ENCODE assay signal across 14 cellular contexts in the genomic region with DNA sequence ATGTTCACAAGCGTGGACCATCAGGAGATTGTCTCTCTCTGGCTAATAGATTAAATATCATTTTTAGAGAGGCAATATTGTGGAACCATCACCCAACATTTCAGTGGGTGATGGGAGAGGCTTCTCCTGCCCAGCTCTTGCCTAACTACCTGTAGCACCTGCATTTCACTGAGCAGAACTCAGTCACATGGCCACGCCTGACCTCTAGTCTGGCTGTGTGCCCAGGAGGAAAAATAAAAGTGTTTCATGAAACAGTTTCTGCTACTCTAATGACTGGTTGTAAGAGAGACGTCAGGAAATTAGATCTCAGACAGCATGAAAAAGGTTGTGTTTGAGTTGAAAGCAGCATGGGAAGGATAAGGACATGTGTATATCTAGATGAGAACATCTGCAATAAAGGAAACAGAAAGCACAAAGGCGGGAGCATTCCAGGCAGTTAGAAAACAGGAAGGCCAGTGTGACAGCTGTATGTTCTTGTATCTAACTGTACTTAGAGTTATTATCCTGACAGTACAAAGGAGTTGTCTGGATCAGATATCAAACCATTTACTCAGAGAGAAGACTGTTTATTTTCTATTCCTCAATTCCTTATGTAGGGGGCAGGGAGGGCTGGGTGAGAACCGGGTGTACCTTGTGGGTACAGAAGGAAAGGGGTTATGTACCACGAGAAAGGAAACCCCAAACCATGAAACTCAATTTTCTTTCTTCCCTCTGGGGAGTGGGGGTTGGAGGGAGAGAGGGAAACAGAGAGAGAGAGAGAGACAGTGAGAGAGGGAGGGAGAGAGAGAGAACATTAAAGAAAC.
DNase-seq lines count a peak whose midpoint lies in the region; ATAC-seq and TF ChIP-seq lines count a peak whose summit lies in the region.
"Had no signal": no experiment of that assay in that cellular context is flagged by ENCODE, and none has a peak within 500 bp of the region (broad histone marks: within the 10 kb centered on the region; RNA-seq: fewer than 3 reads in every experiment).

No MANE protein-coding gene starts in this region.

- H3K27me3 ChIP-seq in ACC112 (ENCODE audit: insufficient read depth, low read length) (no peaks in the 10 kb centered on the region), MM.1S (replicated peaks; ENCODE audit: insufficient read depth, low read length) (no peaks in the 10 kb centered on the region), PC-3 (ENCODE audit: low read length) (no peaks in the 10 kb centered on the region), hepatocyte (no peaks in the 10 kb centered on the region), osteoblast (ENCODE audit: insufficient read depth, low read length) (no peaks in the 10 kb centered on the region)

- H3K36me3 ChIP-seq in ACC112 (ENCODE audit: insufficient read depth, low read length) (no peaks in the 10 kb centered on the region), MM.1S (replicated peaks; ENCODE audit: insufficient read depth, low read length) (no peaks in the 10 kb centered on the region), PC-3 (ENCODE audit: low read depth, low read length) (no peaks in the 10 kb centered on the region), hepatocyte (replicated peaks; ENCODE audit: insufficient read depth, low read depth) (no peaks in the 10 kb centered on the region), osteoblast (ENCODE audit: insufficient read depth, low read length) (no peaks in the 10 kb centered on the region)
- H3K36me3 ChIP-seq: thoracic aorta had no signal

- H3K27ac ChIP-seq in ACC112 (ENCODE audit: low read depth, low read length) (no peak overlapping the region), MM.1S (ENCODE audit: low read length) (peak overlapping the region; percentile 36; the same call in 1 of the 2 replicates), PC-3 (ENCODE audit: low read length) (no peak overlapping the region), hepatocyte (no peak overlapping the region), osteoblast (ENCODE audit: low read depth, low read length) (no peak overlapping the region)
- H3K27ac ChIP-seq: thoracic aorta had no signal

- intact Hi-C loops in PC-3 (cut with micrococcal nuclease), result no loop called here

- TF ChIP-seq CTCF in MM.1S (IDR thresholded peaks at IDR 0.05; ENCODE audit: low read length) (no peak), PC-3 (conservative IDR thresholded peaks at IDR 0.05; ENCODE audit: low read depth, low read length) (no peak), hepatocyte (IDR thresholded peaks at IDR 0.05; ENCODE audit: poor library complexity) (no peak), osteoblast (IDR thresholded peaks at IDR 0.05; ENCODE audit: extremely low read depth, low read depth, low read length) (no peak)

- H3K4me2 ChIP-seq in MM.1S (ENCODE audit: low read depth, low read length), result peak overlapping the region; percentile 48
- H3K4me2 ChIP-seq in PC-3 (ENCODE audit: low read length), result no peak overlapping the region
- H3K4me2 ChIP-seq in hepatocyte, result no peak overlapping the region
- H3K4me2 ChIP-seq in osteoblast (ENCODE audit: insufficient read depth, low read length), result no peak overlapping the region

- H3K79me2 ChIP-seq in ACC112 (ENCODE audit: control insufficient read depth, insufficient read depth, low read length, unreplicated experiment), result no peaks in the 10 kb centered on the region
- no peaks in the 10 kb centered on the region for H3K79me2 ChIP-seq in MM.1S (ENCODE audit: low read length)
- no peaks in the 10 kb centered on the region for H3K79me2 ChIP-seq in PC-3 (ENCODE audit: low read length)
- no peaks in the 10 kb centered on the region for H3K79me2 ChIP-seq in hepatocyte
- H3K79me2 ChIP-seq in osteoblast (ENCODE audit: insufficient read depth, low read length), result no peaks in the 10 kb centered on the region

- H3K9ac ChIP-seq in MM.1S (ENCODE audit: low read length) (no peak overlapping the region), PC-3 (ENCODE audit: low read length) (no peak overlapping the region)

- ATAC-seq in PC-3 (no peak; the same call in 1 of the 2 replicates), HG03571 (IDR thresholded peaks at IDR 0.05; ENCODE audit: unreplicated experiment) (no peak), HG02973 (IDR thresholded peaks at IDR 0.05; ENCODE audit: unreplicated experiment) (no peak)
- ATAC-seq: esophagus mucosa had no signal

- 0 out of 2 replicates have a peak, but pooled peaks cover 6% of the 10 kb centered on the region for H3F3A ChIP-seq in MM.1S (ENCODE audit: insufficient read depth, low read length)
- no peaks in the 10 kb centered on the region for H3F3A ChIP-seq in PC-3 (ENCODE audit: low read length, unreplicated experiment)

- H3K4me3 ChIP-seq in ACC112 (ENCODE audit: low read depth, low read length) (no peak overlapping the region), MM.1S (ENCODE audit: low read length) (peak overlapping the region; percentile 2; the same call in 1 of the 2 replicates), PC-3 (ENCODE audit: low read length) (no peak overlapping the region), hepatocyte (no peak overlapping the region), osteoblast (ENCODE audit: insufficient read depth, low read length) (no peak overlapping the region)
- H3K4me3 ChIP-seq: thoracic aorta had no signal

- peak overlapping the region; percentile 36 for H2AFZ ChIP-seq in ACC112 (ENCODE audit: low read length, unreplicated experiment)
- peak overlapping the region; percentile 28; the same call in 1 of the 2 replicates for H2AFZ ChIP-seq in MM.1S (ENCODE audit: low read length)
- H2AFZ ChIP-seq in PC-3 (ENCODE audit: low read length), result no peak overlapping the region
- H2AFZ ChIP-seq in hepatocyte, result no peak overlapping the region
- no peak overlapping the region for H2AFZ ChIP-seq in osteoblast (ENCODE audit: low read length)

- POLR2A ChIA-PET in PC-3 (lab: Charles Lee; ENCODE audit: unreplicated experiment), result no interaction called here

- 22% methylated on average over 6 of the region's 6 CpGs for WGBS in hepatocyte (ENCODE audit: low lambda C conversion rate, missing lambda C conversion rate)

- CTCF ChIA-PET in PC-3 (lab: Charles Lee), result no interaction called here

- peak; percentile 72 for DNase-seq in MM.1S
- DNase-seq in PC-3, result peak; percentile 39
- DNase-seq in hepatocyte (ENCODE audit: low spot score), result peak; percentile 26
- no peak for DNase-seq in NK-92 (lab: John Stamatoyannopoulos, UW; ENCODE audit: unreplicated experiment)
- DNase-seq in osteoblast (ENCODE audit: insufficient read length, low spot score, missing footprints), result no peak
- DNase-seq: ACHN; activated naive CD8-positive, alpha-beta T cell treated with anti-CD3 and anti-CD28 coated beads, Interleukin-2, amount 10 ng/mL, durations not matched to agents 7 days and 5 days; NCI-H226; stimulated activated CD4-positive, alpha-beta T cell treated with anti-CD3 and anti-CD28 coated beads, Interleukin-2, amount 100 ng/mL, for 48 hours had no signal

- H3K9me3 ChIP-seq in MM.1S (replicated peaks; ENCODE audit: insufficient read depth, low read length) (no peaks in the 10 kb centered on the region), PC-3 (ENCODE audit: low read length) (no peaks in the 10 kb centered on the region), hepatocyte (ENCODE audit: low read depth) (no peaks in the 10 kb centered on the region), osteoblast (ENCODE audit: low read depth, low read length) (no peaks in the 10 kb centered on the region)
- H3K9me3 ChIP-seq: thoracic aorta had no signal

- BruUV-seq in PC-3 (replicated peaks; lab: Mats Ljungman, UMichigan), result no TSS peak

- no peaks in the 10 kb centered on the region for H4K20me1 ChIP-seq in MM.1S (ENCODE audit: insufficient read depth, low read length)
- no peaks in the 10 kb centered on the region for H4K20me1 ChIP-seq in PC-3 (ENCODE audit: low read length)
- H4K20me1 ChIP-seq in hepatocyte (ENCODE audit: insufficient read depth, poor library complexity, severe bottlenecking), result no peaks in the 10 kb centered on the region
- no peaks in the 10 kb centered on the region for H4K20me1 ChIP-seq in osteoblast (ENCODE audit: insufficient read depth, low read length)

- H3K9me2 ChIP-seq in MM.1S (replicated peaks; ENCODE audit: insufficient read depth, low read length) (no peaks in the 10 kb centered on the region), PC-3 (replicated peaks; ENCODE audit: low read length) (no peaks in the 10 kb centered on the region), hepatocyte (replicated peaks; ENCODE audit: insufficient read depth) (no peaks in the 10 kb centered on the region)

- no peaks in the 10 kb centered on the region for H3K4me1 ChIP-seq in ACC112 (ENCODE audit: control insufficient read depth, insufficient read depth, low read length, unreplicated experiment)
- H3K4me1 ChIP-seq in MM.1S (ENCODE audit: low read length), result peaks cover 4% of the 10 kb centered on the region
- peaks cover 5% of the 10 kb centered on the region; the same call in 1 of the 2 replicates for H3K4me1 ChIP-seq in PC-3 (ENCODE audit: insufficient read depth, low read length)
- no peaks in the 10 kb centered on the region for H3K4me1 ChIP-seq in hepatocyte (ENCODE audit: insufficient read depth)
- no peaks in the 10 kb centered on the region for H3K4me1 ChIP-seq in osteoblast (ENCODE audit: insufficient read depth, low read length)

Comparison
In these comparisons a context has a peak if more than half of its experiments do, and no peak if none do; other contexts are left out.
1. H2AFZ ChIP-seq: peak in ACC112 (single experiment) and MM.1S (single experiment); none in PC-3 (single experiment), hepatocyte (single experiment) and osteoblast (single experiment).
2. DNase-seq: peak in MM.1S (single experiment), PC-3 (single experiment) and hepatocyte (single experiment); none in NK-92 (single experiment) and osteoblast (single experiment).